Comparison of ENCODE assay signal across 1 cellular context in the genomic region with DNA sequence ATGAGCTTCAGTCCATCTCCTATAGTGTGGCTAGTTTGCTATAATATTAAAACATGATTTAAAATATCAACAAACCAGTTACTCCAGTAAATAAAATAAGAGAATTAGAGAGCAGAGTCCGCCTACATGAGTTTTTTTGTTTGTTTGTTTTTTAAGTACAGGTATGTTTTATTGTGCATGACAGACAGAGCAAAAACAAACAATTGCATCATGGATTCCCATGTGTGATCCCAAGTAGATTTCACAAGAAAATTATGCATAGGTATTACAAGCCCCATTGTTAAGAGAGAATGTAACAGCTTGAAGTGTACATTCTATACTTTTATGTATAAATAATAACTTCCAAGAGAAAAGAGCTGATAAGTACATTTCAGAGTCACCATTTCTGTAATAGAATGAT.
TF ChIP-seq lines count a peak whose summit lies in the region.

No MANE protein-coding gene starts in this region.

TF ChIP-seq in HepG2, 621 proteins besides CTCF, POLR2A, EP300 and RAD21:
- TF ChIP-seq ATF4 (CRISPR knock-in tag; IDR thresholded peaks at IDR 0.05) (0 out of 4 replicates have a peak, but pooled peaks of 1 of the 2 experiments have one; percentile 13), CEBPB (IDR thresholded peaks at IDR 0.05; ENCODE audit: borderline replicate concordance, low read depth, low read length) (peak; percentile 54; the same call in 1 of the 2 replicates), ZNF121 (CRISPR knock-in tag; IDR thresholded peaks at IDR 0.05) (no peak)
TF ChIP-seq in HepG2: peak in this region for 2.
